ENCODE assay signal across 8 cellular contexts in the genomic region with DNA sequence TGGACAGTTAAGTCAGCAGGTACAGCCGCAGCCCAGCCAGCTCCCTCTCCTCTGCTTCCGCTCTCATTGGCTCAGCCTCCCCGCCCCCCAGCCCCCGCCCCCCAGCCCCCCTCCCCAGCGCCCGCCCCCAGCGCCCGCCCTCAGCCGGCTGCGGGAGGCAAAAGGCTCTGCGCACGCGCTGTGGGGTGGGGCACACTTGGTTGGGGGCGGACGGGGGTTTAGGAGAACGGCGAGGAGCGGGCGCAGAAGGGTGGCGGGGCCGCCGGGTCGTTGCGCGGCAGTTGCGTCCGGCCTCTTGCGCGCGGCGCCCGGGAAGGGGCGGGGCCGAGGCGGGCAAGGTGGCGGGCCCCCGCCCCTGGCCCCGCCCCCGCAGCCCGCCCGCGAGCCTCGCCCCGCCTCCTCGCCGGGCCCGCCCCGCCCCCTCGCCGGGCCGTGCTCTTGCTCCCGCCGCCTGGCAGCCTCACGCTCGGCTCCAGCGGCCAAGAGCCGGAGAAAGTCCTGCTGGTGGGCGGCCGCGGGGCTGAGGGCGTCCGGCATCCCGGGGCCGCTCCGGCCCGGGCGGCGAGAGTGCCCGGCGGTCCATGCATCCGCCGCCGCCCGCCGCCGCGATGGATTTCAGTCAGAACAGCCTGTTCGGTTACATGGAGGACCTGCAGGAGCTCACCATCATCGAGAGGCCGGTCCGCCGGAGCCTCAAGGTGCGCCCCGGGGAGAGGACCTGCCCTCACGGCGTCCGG. TPM values are rescaled to one million over a fixed set of nuclear protein-coding genes. Genes with fewer than 3 reads are reported as not detected.
A peak's percentile ranks its signal among the peaks of the same experiment; 100 is the strongest.
DNase-seq lines count a peak whose midpoint lies in the region; ATAC-seq and TF ChIP-seq lines count a peak whose summit lies in the region.

A gene with protein sequence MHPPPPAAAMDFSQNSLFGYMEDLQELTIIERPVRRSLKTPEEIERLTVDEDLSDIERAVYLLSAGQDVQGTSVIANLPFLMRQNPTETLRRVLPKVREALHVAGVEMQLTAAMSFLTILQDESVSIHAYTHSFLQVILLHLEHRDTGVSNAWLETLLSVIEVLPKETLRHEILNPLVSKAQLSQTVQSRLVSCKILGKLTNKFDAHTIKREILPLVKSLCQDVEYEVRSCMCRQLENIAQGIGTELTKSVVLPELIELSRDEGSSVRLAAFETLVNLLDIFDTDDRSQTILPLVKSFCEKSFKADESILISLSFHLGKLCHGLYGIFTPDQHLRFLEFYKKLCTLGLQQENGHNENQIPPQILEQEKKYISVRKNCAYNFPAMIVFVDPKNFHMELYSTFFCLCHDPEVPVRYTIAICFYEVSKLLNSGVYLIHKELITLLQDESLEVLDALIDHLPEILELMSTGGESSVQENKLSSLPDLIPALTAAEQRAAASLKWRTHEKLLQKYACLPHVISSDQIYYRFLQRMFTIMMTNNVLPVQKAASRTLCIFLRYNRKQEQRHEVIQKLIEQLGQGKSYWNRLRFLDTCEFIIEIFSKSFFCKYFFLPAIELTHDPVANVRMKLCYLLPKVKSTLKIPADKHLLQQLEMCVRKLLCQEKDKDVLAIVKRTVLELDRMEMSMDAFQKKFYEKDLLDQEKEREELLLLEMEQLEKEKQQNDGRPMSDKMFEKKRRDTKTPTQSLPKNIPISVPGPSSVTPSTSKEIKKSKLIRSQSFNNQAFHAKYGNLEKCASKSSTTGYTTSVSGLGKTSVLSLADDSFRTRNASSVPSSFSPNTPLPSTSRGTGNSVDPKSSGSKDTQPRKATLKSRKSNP (plus strand): TSS at position 438 of the 737 bp plus-strand sequence. CDS start 144 bp downstream, at position 582.

- H3K4me3 Mint-ChIP-seq in CD4-positive, alpha-beta memory T cell, result peak within 1 kb of the TSS; percentile 83 to 91 (median 88)

- no peaks in the 10 kb centered on the region for H4K20me1 ChIP-seq in OCI-LY1 (ENCODE audit: insufficient read depth, low read length)

- peaks cover 16 to 28% (median 21%) of the 10 kb centered on the region in 4 donors for H3K4me1 Mint-ChIP-seq in CD4-positive, alpha-beta memory T cell

- peak within 1 kb of the TSS; percentile 63 to 91 (median 86) for H3K27ac Mint-ChIP-seq in CD4-positive, alpha-beta memory T cell

- no peaks in the 10 kb centered on the region for H3F3A ChIP-seq in OCI-LY1 (ENCODE audit: insufficient read depth, low read length)

- ATAC-seq in GM21367 (IDR thresholded peaks at IDR 0.05; ENCODE audit: unreplicated experiment), result peak; percentile 82

- peak; percentile 85 to 93 (median 87) for DNase-seq in CD4-positive, alpha-beta memory T cell
- DNase-seq in activated T-cell treated with anti-CD3 and anti-CD28 coated beads for 4 hours (peak; percentile 75), epithelial cell of proximal tubule (ENCODE audit: low read depth) (no peak), mucosa of gallbladder (ENCODE audit: low spot score) (peak; percentile 83)
- DNase-seq in stimulated activated CD8-positive, alpha-beta memory T cell treated with anti-CD3 and anti-CD28 coated beads, Interleukin-4, amount 100 ng/mL, for 24 hours (ENCODE audit: low read depth), result peak; percentile 81

- no peaks in the 10 kb centered on the region for H3K9me2 ChIP-seq in OCI-LY1 (ENCODE audit: low read depth, low read length)

- peak within 1 kb of the TSS in 1 of 2 donors; percentile 60 for H3K4me3 ChIP-seq in CD4-positive, alpha-beta memory T cell (ENCODE audit: low read length in 2 of 2)
- H3K4me3 ChIP-seq in HUES48 (ENCODE audit: low read depth, low read length) (peak within 1 kb of the TSS; percentile 77), OCI-LY1 (ENCODE audit: low read depth, low read length, poor library complexity, severe bottlenecking) (peak within 1 kb of the TSS; percentile 73), epithelial cell of proximal tubule (ENCODE audit: low read depth, low read length) (peak within 1 kb of the TSS; percentile 65)

- POLR2A ChIA-PET in CD4-positive, alpha-beta memory T cell (lab: Charles Lee; ENCODE audit: partially characterized antibody), result interaction anchor here (0.6 to 3.3 kb wide), 12 partner anchors 11 to 211 kb away, joined by 3 to 35 read pairs (median 5); a partner anchor contains a TSS

- peak within 1 kb of the TSS; percentile 35; the same call in 1 of the 2 replicates for H3K9ac ChIP-seq in HUES48 (ENCODE audit: low read depth, low read length)
- peak within 1 kb of the TSS; percentile 69 for H3K9ac ChIP-seq in OCI-LY1 (ENCODE audit: low read length)

- H3K4me2 ChIP-seq in OCI-LY1 (ENCODE audit: low read length), result peak within 1 kb of the TSS; percentile 98

- peak within 1 kb of the TSS; percentile 37 for H3K27ac ChIP-seq in CD4-positive, alpha-beta memory T cell (ENCODE audit: low read depth, low read length)
- peak within 1 kb of the TSS; percentile 74 for H3K27ac ChIP-seq in HUES48 (ENCODE audit: low read depth, low read length)
- H3K27ac ChIP-seq in OCI-LY1 (ENCODE audit: low read depth, low read length, poor library complexity, severe bottlenecking), result no peak within 1 kb of the TSS

- TF ChIP-seq CTCF in OCI-LY1 (IDR thresholded peaks at IDR 0.05; ENCODE audit: low read length), result no peak
- TF ChIP-seq CTCF in epithelial cell of proximal tubule (conservative IDR thresholded peaks at IDR 0.05; ENCODE audit: low read depth, low read length), result no peak

- H3K4me1 ChIP-seq in CD4-positive, alpha-beta memory T cell (ENCODE audit: insufficient read depth, low read length), result peaks cover 6% of the 10 kb centered on the region
- H3K4me1 ChIP-seq in HUES48 (ENCODE audit: control insufficient read depth, insufficient read depth, low read length), result peaks cover 21% of the 10 kb centered on the region
- peaks cover 8% of the 10 kb centered on the region for H3K4me1 ChIP-seq in OCI-LY1 (ENCODE audit: insufficient read depth, low read length, severe bottlenecking)

- H3K27me3 Mint-ChIP-seq in CD4-positive, alpha-beta memory T cell, result peaks cover 0 to 7% of the 10 kb centered on the region in 2 donors

- H3K79me2 ChIP-seq in OCI-LY1 (ENCODE audit: insufficient read depth, low read length), result no peaks in the 10 kb centered on the region

- no peaks in the 10 kb centered on the region for H3K9me3 ChIP-seq in CD4-positive, alpha-beta memory T cell (ENCODE audit: control insufficient read depth in 1 of 2, low read length in 2 of 2)
- H3K9me3 ChIP-seq in HUES48 (ENCODE audit: control insufficient read depth, insufficient read depth, low read length), result no peaks in the 10 kb centered on the region
- no peaks in the 10 kb centered on the region for H3K9me3 ChIP-seq in OCI-LY1 (ENCODE audit: low read length)

- intact Hi-C loops in CD4-positive, alpha-beta memory T cell (cut with micrococcal nuclease), result loop anchor here (1.0 to 2.0 kb wide), 3 partner anchors 16 to 211 kb away; a partner anchor contains a TSS

- H3K36me3 ChIP-seq in CD4-positive, alpha-beta memory T cell (ENCODE audit: insufficient read depth, low read length), result no peaks in the 10 kb centered on the region
- H3K36me3 ChIP-seq in HUES48 (ENCODE audit: control insufficient read depth, insufficient read depth, low read length) (no peaks in the 10 kb centered on the region), OCI-LY1 (ENCODE audit: insufficient read depth, low read length) (no peaks in the 10 kb centered on the region)

- H2AFZ ChIP-seq in OCI-LY1 (ENCODE audit: low read length), result peak within 1 kb of the TSS; percentile 82

- peaks cover 0 to 4% (median 0%) of the 10 kb centered on the region in 8 donors for H3K9me3 Mint-ChIP-seq in CD4-positive, alpha-beta memory T cell

- peaks cover 3% of the 10 kb centered on the region for H3K27me3 ChIP-seq in CD4-positive, alpha-beta memory T cell (ENCODE audit: insufficient read depth, low read length)
- H3K27me3 ChIP-seq in HUES48 (ENCODE audit: control insufficient read depth, insufficient read depth, low read length) (peaks cover 33% of the 10 kb centered on the region), OCI-LY1 (ENCODE audit: insufficient read depth, low read length) (no peaks in the 10 kb centered on the region; the same call in 1 of the 2 replicates)

- H3K36me3 Mint-ChIP-seq in CD4-positive, alpha-beta memory T cell, result no peaks in the 10 kb centered on the region

- CTCF ChIA-PET in CD4-positive, alpha-beta memory T cell (lab: Charles Lee; ENCODE audit: partially characterized antibody), result interaction anchor here (1.4 to 3.6 kb wide), 3 partner anchors 37 to 234 kb away, joined by 4 to 27 read pairs (median 14); no protein-coding TSS in a partner anchor

RNA-seq across cellular contexts. Expression of the gene that starts here (rescaled TPM):
- 1 to 10 TPM; 6.3 to 7.3 TPM for total RNA-seq in CD4-positive, alpha-beta memory T cell
- polyA plus RNA-seq in CD4-positive, alpha-beta memory T cell, result 1 to 10 TPM in 1 of 2 donors, under 1 TPM in 1; 0.38 to 1.2 TPM
- total RNA-seq in epithelial cell of proximal tubule (0.29 and 1.7 TPM in 2 replicates), mucosa of gallbladder (1.4 TPM)
